In genomic region chr7:100148225-100148558, GRCh38 we compare ENCODE assay signal across 8 cellular contexts. TPM values are rescaled to one million over a fixed set of nuclear protein-coding genes. Genes with fewer than 3 reads are reported as not detected.
A peak's percentile ranks its signal among the peaks of the same experiment; 100 is the strongest.
DNase-seq lines count a peak whose midpoint lies in the region; ATAC-seq, FAIRE-seq and TF ChIP-seq lines count a peak whose summit lies in the region.

No MANE protein-coding gene starts in this region.

- no peaks in the 10 kb centered on the region for H3K27me3 Mint-ChIP-seq in stimulated activated naive CD8-positive, alpha-beta T cell treated with anti-CD3 and anti-CD28 coated beads, Interleukin-15, Interleukin-2, amounts not matched to agents 100 ng/mL and 50 ng/mL, for 24 hours

- no peak for FAIRE-seq in bronchial epithelial cell (lab: Jason Lieb, UNC)

- H3K36me3 ChIP-seq in bronchial epithelial cell (ENCODE audit: control insufficient read depth, insufficient read depth, low read length) (peaks cover 6% of the 10 kb centered on the region), mucosa of rectum (ENCODE audit: control insufficient read depth in 2 of 2, insufficient read depth in 2 of 2, low read length in 2 of 2) (peaks cover 0 to 5% of the 10 kb centered on the region in 2 donors)

- peak overlapping the region; percentile 77 to 90 for H3K27ac ChIP-seq in mucosa of rectum (ENCODE audit: low read depth in 2 of 2, low read length in 2 of 2)

- DNase-seq in stimulated activated naive CD8-positive, alpha-beta T cell treated with anti-CD3 and anti-CD28 coated beads, Interleukin-15, Interleukin-2, amounts not matched to agents 100 U/mL and 50 U/mL, for 24 hours: no peak
- no peak for DNase-seq in bronchial epithelial cell (ENCODE audit: low read depth)
- no peak for DNase-seq in iPS-NIHi7 (ENCODE audit: extremely low spot score)
- DNase-seq in NCI-H187 treated with DMSO at 0.1 percent for 48 hours (lab: John Stamatoyannopoulos, UW): no peak
- no peak for DNase-seq in GM20000 (ENCODE audit: low spot score)

- H3K27me3 ChIP-seq in bronchial epithelial cell (ENCODE audit: control insufficient read depth, insufficient read depth, low read length) (no peaks in the 10 kb centered on the region), mucosa of rectum (ENCODE audit: control insufficient read depth in 2 of 2, insufficient read depth in 2 of 2, low read length in 2 of 2) (no peaks in the 10 kb centered on the region)

- ATAC-seq in stimulated activated naive CD8-positive, alpha-beta T cell treated with anti-CD3 and anti-CD28 coated beads, Interleukin-15, Interleukin-2, amounts not matched to agents 100 U/mL and 50 U/mL, for 24 hours: no peak
- ATAC-seq in HG02840 (IDR thresholded peaks at IDR 0.05; ENCODE audit: low FRiP score, unreplicated experiment): no peak

- H3K9ac ChIP-seq in mucosa of rectum (ENCODE audit: low read depth in 1 of 2, low read length in 2 of 2): peak overlapping the region; percentile 77 to 99

- H3K4me1 ChIP-seq in mucosa of rectum (ENCODE audit: control insufficient read depth in 2 of 2, insufficient read depth in 2 of 2, low read length in 2 of 2): peaks cover 17 to 25% of the 10 kb centered on the region in 2 donors

- peak overlapping the region; percentile 37 for H3K4me3 ChIP-seq in bronchial epithelial cell (ENCODE audit: low read depth, low read length)
- peak overlapping the region; percentile 94 to 100 for H3K4me3 ChIP-seq in mucosa of rectum (ENCODE audit: low read length in 2 of 2)

- no peaks in the 10 kb centered on the region for H3K9me3 Mint-ChIP-seq in stimulated activated naive CD8-positive, alpha-beta T cell treated with anti-CD3 and anti-CD28 coated beads, Interleukin-15, Interleukin-2, amounts not matched to agents 100 ng/mL and 50 ng/mL, for 24 hours

- peaks cover 23% of the 10 kb centered on the region for H3K36me3 Mint-ChIP-seq in stimulated activated naive CD8-positive, alpha-beta T cell treated with anti-CD3 and anti-CD28 coated beads, Interleukin-15, Interleukin-2, amounts not matched to agents 100 ng/mL and 50 ng/mL, for 24 hours (ENCODE audit: low read depth)

- no peaks in the 10 kb centered on the region for H3K9me3 ChIP-seq in mucosa of rectum (ENCODE audit: control insufficient read depth in 2 of 2, low read length in 2 of 2)

- peaks cover 41% of the 10 kb centered on the region for H3K4me1 Mint-ChIP-seq in stimulated activated naive CD8-positive, alpha-beta T cell treated with anti-CD3 and anti-CD28 coated beads, Interleukin-15, Interleukin-2, amounts not matched to agents 100 ng/mL and 50 ng/mL, for 24 hours (ENCODE audit: low read depth)

- peak overlapping the region; percentile 97 for H3K4me3 Mint-ChIP-seq in stimulated activated naive CD8-positive, alpha-beta T cell treated with anti-CD3 and anti-CD28 coated beads, Interleukin-15, Interleukin-2, amounts not matched to agents 100 ng/mL and 50 ng/mL, for 24 hours

- H3K27ac Mint-ChIP-seq in stimulated activated naive CD8-positive, alpha-beta T cell treated with anti-CD3 and anti-CD28 coated beads, Interleukin-15, Interleukin-2, amounts not matched to agents 100 ng/mL and 50 ng/mL, for 24 hours: peak overlapping the region; percentile 96

- TF ChIP-seq CTCF in bronchial epithelial cell (IDR thresholded peaks at IDR 0.05; ENCODE audit: insufficient read depth, low read length, severe bottlenecking) (no peak), GM20000 (IDR thresholded peaks at IDR 0.05; ENCODE audit: extremely low read depth, missing control alignments) (no peak)

RNA-seq across cellular contexts. Expression of gene LAMTOR4, which starts 0.5 kb away (rescaled TPM):
- total RNA-seq in bronchial epithelial cell: 82.7 and 108 TPM in 2 replicates

RNA-seq across cellular contexts. Expression of gene TRAPPC14, which starts 10.3 kb away (rescaled TPM):
- 3.4 and 5.5 TPM in 2 replicates for total RNA-seq in bronchial epithelial cell

RNA-seq across cellular contexts. Expression of gene GAL3ST4, which starts 20.2 kb away (rescaled TPM):
- total RNA-seq in bronchial epithelial cell: under 0.01 and 0.51 TPM in 2 replicates

RNA-seq across cellular contexts. Expression of gene MBLAC1, which starts 21.4 kb away (rescaled TPM):
- total RNA-seq in bronchial epithelial cell: 1.2 and 1.6 TPM in 2 replicates

RNA-seq across cellular contexts. Expression of gene CNPY4, which starts 28.8 kb away (rescaled TPM):
- total RNA-seq in bronchial epithelial cell: 2.4 and 2.9 TPM in 2 replicates
